In genomic region chr5:169581580-169582227, GRCh38 we compare ENCODE assay signal across 8 cellular contexts. TPM values are rescaled to one million over a fixed set of nuclear protein-coding genes. Genes with fewer than 3 reads are reported as not detected.
A peak's percentile ranks its signal among the peaks of the same experiment; 100 is the strongest.
DNase-seq lines count a peak whose midpoint lies in the region; ATAC-seq lines count a peak whose summit lies in the region.

No MANE protein-coding gene starts in this region.

- H3K9me3 ChIP-seq in mesenchymal stem cell (ENCODE audit: control insufficient read depth, low read length): no peaks in the 10 kb centered on the region

- no peak overlapping the region for H3K4me2 ChIP-seq in mesenchymal stem cell (ENCODE audit: low read length, poor library complexity, severe bottlenecking)

- H3K4me1 ChIP-seq in mesenchymal stem cell (ENCODE audit: control insufficient read depth, insufficient read depth, low read depth, low read length): no peaks in the 10 kb centered on the region

- H3K36me3 ChIP-seq in mesenchymal stem cell (ENCODE audit: control insufficient read depth in 1 of 2, insufficient read depth in 2 of 2, low read depth in 1 of 2, low read length in 2 of 2): no peaks in the 10 kb centered on the region

- H3K27me3 ChIP-seq in mesenchymal stem cell (ENCODE audit: control insufficient read depth in 1 of 2, insufficient read depth in 1 of 2, low read length in 2 of 2): peaks cover 0 to 6% of the 10 kb centered on the region in 2 experiments

- ATAC-seq in HG02642 (IDR thresholded peaks at IDR 0.05; ENCODE audit: poor library complexity, unreplicated experiment): peak; percentile 36

- no peak overlapping the region for H3K27ac ChIP-seq in mesenchymal stem cell (ENCODE audit: low read length, poor library complexity, severe bottlenecking)

- no peak overlapping the region for H2AK5ac ChIP-seq in mesenchymal stem cell (ENCODE audit: low read length, severe bottlenecking)

- no peak overlapping the region for H2BK5ac ChIP-seq in mesenchymal stem cell (ENCODE audit: low read depth, low read length, poor library complexity, severe bottlenecking)

- peaks cover 2% of the 10 kb centered on the region for H3K79me1 ChIP-seq in mesenchymal stem cell (replicated peaks; ENCODE audit: low read length, poor library complexity, severe bottlenecking)

- H3K4me3 ChIP-seq in mesenchymal stem cell (ENCODE audit: insufficient read depth in 1 of 2, low read depth in 1 of 2, low read length in 2 of 2): no peak overlapping the region

- H3K23ac ChIP-seq in mesenchymal stem cell (ENCODE audit: low read length in 2 of 2): no peak overlapping the region

- no peak overlapping the region for H3K18ac ChIP-seq in mesenchymal stem cell (ENCODE audit: low read depth in 1 of 2, low read length in 2 of 2)

- 17% methylated on average over 3 of the region's 6 CpGs for WGBS in mesenchymal stem cell

- no peak overlapping the region for H4K8ac ChIP-seq in mesenchymal stem cell (ENCODE audit: low read length)

- no peak overlapping the region for H2BK12ac ChIP-seq in mesenchymal stem cell (ENCODE audit: low read length in 2 of 2)

- peak; percentile 8 for DNase-seq in NK-92 treated with Interleukin-12 subunit alpha and Interleukin-12 subunit beta, amount 100 ng/mL, for 24 hours (lab: John Stamatoyannopoulos, UW)
- DNase-seq in NK-92 (lab: John Stamatoyannopoulos, UW; ENCODE audit: unreplicated experiment) (no peak), NCI-H2196 (lab: John Stamatoyannopoulos, UW; ENCODE audit: unreplicated experiment) (peak; percentile 55), ecto neural progenitor cell (ENCODE audit: low spot score) (peak; percentile 52), mesenchymal stem cell (peak; percentile 76)
- peak; percentile 79 for DNase-seq in activated CD4-positive, alpha-beta T cell treated with anti-CD3 and anti-CD28 coated beads for 48 hours
- peak; percentile 79 for DNase-seq in stimulated activated CD8-positive, alpha-beta memory T cell treated with anti-CD3 and anti-CD28 coated beads, Interleukin-4, amount 100 ng/mL, for 48 hours

- H2BK15ac ChIP-seq in mesenchymal stem cell (ENCODE audit: low read depth, poor library complexity, severe bottlenecking): no peak overlapping the region

- H3K4ac ChIP-seq in mesenchymal stem cell (ENCODE audit: low read depth in 1 of 2, low read length in 2 of 2): no peak overlapping the region

- peak overlapping the region; percentile 95 for H3K9ac ChIP-seq in mesenchymal stem cell (ENCODE audit: low read length)

- H2BK120ac ChIP-seq in mesenchymal stem cell (ENCODE audit: low read depth, low read length): no peak overlapping the region

- H4K91ac ChIP-seq in mesenchymal stem cell (ENCODE audit: low read length): no peak overlapping the region

- H3K14ac ChIP-seq in mesenchymal stem cell (ENCODE audit: low read length in 2 of 2): no peak overlapping the region

- no peak overlapping the region for H2AFZ ChIP-seq in mesenchymal stem cell (ENCODE audit: low read depth, low read length)

RNA-seq across cellular contexts. Expression of gene SPDL1, which starts 1.9 kb away (rescaled TPM):
- 27.2 TPM for polyA plus RNA-seq in mesenchymal stem cell (2013, experiment 1 of 2)
- 25.2 TPM for polyA plus RNA-seq in mesenchymal stem cell (2013, experiment 2 of 2)

RNA-seq across cellular contexts. Expression of gene DOCK2, which starts 55.4 kb away (rescaled TPM):
- polyA plus RNA-seq in mesenchymal stem cell (2013, experiment 1 of 2): 1.5 TPM
- polyA plus RNA-seq in mesenchymal stem cell (2013, experiment 2 of 2): 1.2 TPM
